1 cellular context compared by ENCODE assay signal in the genomic region with DNA sequence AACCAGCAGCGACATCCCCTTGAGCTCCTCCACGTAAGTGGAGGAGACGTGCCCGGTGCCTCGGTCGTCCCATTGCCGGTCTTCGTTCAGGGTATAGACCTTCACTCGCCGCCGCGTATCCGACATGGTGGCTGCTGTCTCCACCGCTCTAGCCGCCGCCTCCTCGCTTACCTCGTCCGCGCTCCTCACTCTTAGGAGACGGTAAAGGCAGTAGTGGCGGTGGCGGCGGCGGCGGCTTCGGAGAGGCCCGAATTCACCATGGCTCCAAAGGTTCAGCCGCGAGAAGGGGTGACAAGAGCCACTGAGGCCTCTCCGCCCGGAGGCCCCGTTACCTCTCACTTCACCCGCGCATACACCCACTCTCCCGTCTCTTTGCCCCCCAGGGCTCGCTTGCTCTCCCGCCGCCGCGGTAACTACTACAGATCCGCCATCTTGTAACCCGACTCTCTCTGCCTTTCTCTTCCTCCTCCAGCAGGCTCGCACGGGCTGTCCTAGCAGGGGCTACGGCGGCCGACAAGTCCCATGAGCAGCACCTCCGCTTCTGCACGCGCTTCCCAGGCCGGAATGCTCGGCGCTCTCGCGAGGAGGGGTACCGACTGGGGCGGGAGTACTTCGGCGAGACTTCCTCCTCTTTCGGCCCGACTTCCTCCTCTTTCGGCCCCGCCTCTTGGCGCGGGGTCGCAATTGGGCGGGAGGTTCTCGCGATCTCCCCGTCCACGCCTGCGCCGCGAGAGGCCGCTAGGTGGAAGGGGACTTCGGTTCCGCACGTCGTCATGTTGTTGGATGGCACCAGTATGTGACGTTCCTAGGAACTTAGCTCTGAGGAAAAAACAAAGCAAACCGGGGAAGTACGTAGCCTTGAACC.
TF ChIP-seq lines count a peak whose summit lies in the region.

A gene (minus strand): TSS at position 463 of the 865 bp plus-strand sequence. CDS start 337 bp downstream, at position 126.

TF ChIP-seq in K562, 482 proteins besides CTCF, POLR2A, EP300 and RAD21 (continued from another document and continues in another):
- TF ChIP-seq, protein P1, sequence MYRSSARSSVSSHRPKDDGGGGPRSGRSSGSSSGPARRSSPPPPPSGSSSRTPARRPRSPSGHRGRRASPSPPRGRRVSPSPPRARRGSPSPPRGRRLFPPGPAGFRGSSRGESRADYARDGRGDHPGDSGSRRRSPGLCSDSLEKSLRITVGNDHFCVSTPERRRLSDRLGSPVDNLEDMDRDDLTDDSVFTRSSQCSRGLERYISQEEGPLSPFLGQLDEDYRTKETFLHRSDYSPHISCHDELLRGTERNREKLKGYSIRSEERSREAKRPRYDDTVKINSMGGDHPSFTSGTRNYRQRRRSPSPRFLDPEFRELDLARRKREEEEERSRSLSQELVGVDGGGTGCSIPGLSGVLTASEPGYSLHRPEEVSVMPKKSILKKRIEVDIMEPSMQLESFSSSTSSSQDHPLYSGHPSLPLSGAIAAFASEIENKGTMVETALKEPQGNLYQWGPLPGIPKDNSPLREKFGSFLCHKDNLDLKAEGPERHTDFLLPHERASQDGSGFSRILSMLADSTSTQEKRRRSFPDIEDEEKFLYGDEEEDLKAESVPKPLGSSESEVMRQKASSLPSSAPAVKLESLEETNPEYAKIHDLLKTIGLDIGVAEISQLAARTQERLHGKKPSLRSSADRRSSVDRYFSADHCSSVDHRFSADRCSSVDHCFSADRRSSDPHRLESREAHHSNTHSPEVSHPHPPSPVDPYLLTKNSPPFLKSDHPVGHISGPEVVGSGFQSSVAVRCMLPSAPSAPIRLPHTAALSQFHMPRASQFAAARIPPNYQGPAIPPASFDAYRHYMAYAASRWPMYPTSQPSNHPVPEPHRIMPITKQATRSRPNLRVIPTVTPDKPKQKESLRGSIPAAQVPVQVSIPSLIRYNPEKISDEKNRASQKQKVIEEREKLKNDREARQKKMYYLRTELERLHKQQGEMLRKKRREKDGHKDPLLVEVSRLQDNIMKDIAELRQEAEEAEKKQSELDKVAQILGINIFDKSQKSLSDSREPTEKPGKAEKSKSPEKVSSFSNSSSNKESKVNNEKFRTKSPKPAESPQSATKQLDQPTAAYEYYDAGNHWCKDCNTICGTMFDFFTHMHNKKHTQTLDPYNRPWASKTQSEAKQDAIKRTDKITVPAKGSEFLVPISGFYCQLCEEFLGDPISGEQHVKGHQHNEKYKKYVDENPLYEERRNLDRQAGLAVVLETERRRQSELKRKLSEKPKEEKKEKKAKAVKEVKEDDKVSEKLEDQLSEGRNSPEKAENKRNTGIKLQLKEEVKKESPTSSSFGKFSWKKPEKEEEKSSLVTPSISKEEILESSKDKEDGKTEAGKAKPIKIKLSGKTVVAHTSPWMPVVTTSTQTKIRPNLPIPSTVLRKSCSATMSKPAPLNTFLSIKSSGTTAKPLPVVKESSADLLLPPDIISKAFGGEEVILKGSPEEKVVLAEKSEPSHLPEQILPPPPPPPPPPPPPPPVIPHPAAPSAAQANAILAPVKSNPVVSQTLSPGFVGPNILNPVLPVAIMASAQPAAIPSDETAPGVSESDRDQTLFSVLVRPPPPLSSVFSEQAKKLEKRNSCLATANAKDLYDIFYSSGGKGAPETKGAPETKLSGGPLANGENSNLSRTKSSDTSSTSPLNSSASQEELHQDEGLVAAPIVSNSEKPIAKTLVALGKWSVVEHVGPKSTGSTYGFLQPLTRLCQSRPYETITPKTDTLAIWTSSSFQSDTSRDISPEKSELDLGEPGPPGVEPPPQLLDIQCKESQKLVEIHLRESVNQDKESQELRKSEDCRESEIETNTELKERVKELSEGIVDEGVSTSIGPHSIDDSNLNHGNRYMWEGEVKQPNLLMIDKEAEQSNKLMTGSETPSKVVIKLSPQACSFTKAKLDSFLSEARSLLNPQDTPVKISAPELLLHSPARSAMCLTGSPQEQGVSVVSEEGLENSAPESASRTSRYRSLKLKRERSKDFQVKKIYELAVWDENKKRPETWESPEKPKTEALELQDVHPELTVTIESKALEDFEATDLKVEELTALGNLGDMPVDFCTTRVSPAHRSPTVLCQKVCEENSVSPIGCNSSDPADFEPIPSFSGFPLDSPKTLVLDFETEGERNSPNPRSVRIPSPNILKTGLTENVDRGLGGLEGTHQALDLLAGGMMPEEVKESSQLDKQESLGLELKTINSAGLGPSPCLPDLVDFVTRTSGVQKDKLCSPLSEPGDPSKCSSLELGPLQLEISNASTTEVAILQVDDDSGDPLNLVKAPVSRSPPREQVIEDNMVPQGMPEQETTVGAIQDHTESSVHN (IDR thresholded peaks at IDR 0.05; ENCODE audit: borderline replicate concordance in 1 of 2, low read depth in 1 of 2): no peak
- TF ChIP-seq ZNF561 (CRISPR knock-in tag; conservative IDR thresholded peaks at IDR 0.05) (no peak), YY1 (IDR thresholded peaks at IDR 0.05; ENCODE audit: borderline replicate concordance in 1 of 3, control insufficient read depth in 1 of 3, extremely low read depth in 1 of 3, insufficient read depth in 3 of 3, insufficient read length in 1 of 3, insufficient replicate concordance in 2 of 3, low read depth in 1 of 3, low read length in 2 of 3) (peak; percentile 82 to 95 (median 94)), CHD2 (IDR thresholded peaks at IDR 0.05; ENCODE audit: low read depth, low read length) (peak; percentile 100), L3MBTL2 (IDR thresholded peaks at IDR 0.05) (peak; percentile 82; the same call in 1 of the 2 replicates), KLF16 (IDR thresholded peaks at IDR 0.05) (peak; percentile 85), SNRNP70 (optimal IDR thresholded peaks at IDR 0.05; ENCODE audit: low read depth, low read length) (no peak), KDM1A (IDR thresholded peaks at IDR 0.05) (no peak), GABPA (tag; conservative IDR thresholded peaks at IDR 0.05; ENCODE audit: low read depth) (peak; percentile 89), HDAC3 (IDR thresholded peaks at IDR 0.05; ENCODE audit: borderline replicate concordance, partially characterized antibody) (peak; percentile 42), PRMT5 (CRISPR knock-in tag; IDR thresholded peaks at IDR 0.05) (peak; percentile 80), PPARD (CRISPR knock-in tag; IDR thresholded peaks at IDR 0.05) (no peak), ARNT (IDR thresholded peaks at IDR 0.05) (peak in 1 of 2 experiments; percentile 14; a peak in 1 of 4 replicates), RBFOX2 (IDR thresholded peaks at IDR 0.05; ENCODE audit: low read depth, low read length) (peak; percentile 96), ZNF695 (CRISPR knock-in tag; IDR thresholded peaks at IDR 0.05) (no peak), ZNF79 (CRISPR knock-in tag; IDR thresholded peaks at IDR 0.05; ENCODE audit: low read depth) (0 out of 2 replicates have a peak, but pooled peaks have one; percentile 30)
- TF ChIP-seq, protein P2, sequence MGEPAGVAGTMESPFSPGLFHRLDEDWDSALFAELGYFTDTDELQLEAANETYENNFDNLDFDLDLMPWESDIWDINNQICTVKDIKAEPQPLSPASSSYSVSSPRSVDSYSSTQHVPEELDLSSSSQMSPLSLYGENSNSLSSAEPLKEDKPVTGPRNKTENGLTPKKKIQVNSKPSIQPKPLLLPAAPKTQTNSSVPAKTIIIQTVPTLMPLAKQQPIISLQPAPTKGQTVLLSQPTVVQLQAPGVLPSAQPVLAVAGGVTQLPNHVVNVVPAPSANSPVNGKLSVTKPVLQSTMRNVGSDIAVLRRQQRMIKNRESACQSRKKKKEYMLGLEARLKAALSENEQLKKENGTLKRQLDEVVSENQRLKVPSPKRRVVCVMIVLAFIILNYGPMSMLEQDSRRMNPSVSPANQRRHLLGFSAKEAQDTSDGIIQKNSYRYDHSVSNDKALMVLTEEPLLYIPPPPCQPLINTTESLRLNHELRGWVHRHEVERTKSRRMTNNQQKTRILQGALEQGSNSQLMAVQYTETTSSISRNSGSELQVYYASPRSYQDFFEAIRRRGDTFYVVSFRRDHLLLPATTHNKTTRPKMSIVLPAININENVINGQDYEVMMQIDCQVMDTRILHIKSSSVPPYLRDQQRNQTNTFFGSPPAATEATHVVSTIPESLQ (CRISPR knock-in tag; IDR thresholded peaks at IDR 0.05): peak; percentile 3; the same call in 1 of the 2 replicates
- TF ChIP-seq, protein P3, sequence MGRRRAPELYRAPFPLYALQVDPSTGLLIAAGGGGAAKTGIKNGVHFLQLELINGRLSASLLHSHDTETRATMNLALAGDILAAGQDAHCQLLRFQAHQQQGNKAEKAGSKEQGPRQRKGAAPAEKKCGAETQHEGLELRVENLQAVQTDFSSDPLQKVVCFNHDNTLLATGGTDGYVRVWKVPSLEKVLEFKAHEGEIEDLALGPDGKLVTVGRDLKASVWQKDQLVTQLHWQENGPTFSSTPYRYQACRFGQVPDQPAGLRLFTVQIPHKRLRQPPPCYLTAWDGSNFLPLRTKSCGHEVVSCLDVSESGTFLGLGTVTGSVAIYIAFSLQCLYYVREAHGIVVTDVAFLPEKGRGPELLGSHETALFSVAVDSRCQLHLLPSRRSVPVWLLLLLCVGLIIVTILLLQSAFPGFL (CRISPR knock-in tag; IDR thresholded peaks at IDR 0.05): 0 out of 2 replicates have a peak, but pooled peaks have one; percentile 31
- TF ChIP-seq, protein P4, sequence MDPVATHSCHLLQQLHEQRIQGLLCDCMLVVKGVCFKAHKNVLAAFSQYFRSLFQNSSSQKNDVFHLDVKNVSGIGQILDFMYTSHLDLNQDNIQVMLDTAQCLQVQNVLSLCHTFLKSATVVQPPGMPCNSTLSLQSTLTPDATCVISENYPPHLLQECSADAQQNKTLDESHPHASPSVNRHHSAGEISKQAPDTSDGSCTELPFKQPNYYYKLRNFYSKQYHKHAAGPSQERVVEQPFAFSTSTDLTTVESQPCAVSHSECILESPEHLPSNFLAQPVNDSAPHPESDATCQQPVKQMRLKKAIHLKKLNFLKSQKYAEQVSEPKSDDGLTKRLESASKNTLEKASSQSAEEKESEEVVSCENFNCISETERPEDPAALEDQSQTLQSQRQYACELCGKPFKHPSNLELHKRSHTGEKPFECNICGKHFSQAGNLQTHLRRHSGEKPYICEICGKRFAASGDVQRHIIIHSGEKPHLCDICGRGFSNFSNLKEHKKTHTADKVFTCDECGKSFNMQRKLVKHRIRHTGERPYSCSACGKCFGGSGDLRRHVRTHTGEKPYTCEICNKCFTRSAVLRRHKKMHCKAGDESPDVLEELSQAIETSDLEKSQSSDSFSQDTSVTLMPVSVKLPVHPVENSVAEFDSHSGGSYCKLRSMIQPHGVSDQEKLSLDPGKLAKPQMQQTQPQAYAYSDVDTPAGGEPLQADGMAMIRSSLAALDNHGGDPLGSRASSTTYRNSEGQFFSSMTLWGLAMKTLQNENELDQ (CRISPR knock-in tag; IDR thresholded peaks at IDR 0.05; ENCODE audit: borderline replicate concordance): peak; percentile 85; the same call in 1 of the 2 replicates
- TF ChIP-seq, protein P5, sequence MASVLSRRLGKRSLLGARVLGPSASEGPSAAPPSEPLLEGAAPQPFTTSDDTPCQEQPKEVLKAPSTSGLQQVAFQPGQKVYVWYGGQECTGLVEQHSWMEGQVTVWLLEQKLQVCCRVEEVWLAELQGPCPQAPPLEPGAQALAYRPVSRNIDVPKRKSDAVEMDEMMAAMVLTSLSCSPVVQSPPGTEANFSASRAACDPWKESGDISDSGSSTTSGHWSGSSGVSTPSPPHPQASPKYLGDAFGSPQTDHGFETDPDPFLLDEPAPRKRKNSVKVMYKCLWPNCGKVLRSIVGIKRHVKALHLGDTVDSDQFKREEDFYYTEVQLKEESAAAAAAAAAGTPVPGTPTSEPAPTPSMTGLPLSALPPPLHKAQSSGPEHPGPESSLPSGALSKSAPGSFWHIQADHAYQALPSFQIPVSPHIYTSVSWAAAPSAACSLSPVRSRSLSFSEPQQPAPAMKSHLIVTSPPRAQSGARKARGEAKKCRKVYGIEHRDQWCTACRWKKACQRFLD (CRISPR knock-in tag; IDR thresholded peaks at IDR 0.05): no peak
- TF ChIP-seq, protein P6, sequence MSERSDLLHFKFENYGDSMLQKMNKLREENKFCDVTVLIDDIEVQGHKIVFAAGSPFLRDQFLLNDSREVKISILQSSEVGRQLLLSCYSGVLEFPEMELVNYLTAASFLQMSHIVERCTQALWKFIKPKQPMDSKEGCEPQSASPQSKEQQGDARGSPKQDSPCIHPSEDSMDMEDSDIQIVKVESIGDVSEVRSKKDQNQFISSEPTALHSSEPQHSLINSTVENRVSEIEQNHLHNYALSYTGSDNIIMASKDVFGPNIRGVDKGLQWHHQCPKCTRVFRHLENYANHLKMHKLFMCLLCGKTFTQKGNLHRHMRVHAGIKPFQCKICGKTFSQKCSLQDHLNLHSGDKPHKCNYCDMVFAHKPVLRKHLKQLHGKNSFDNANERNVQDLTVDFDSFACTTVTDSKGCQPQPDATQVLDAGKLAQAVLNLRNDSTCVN (CRISPR knock-in tag; IDR thresholded peaks at IDR 0.05): 0 out of 2 replicates have a peak, but pooled peaks have one; percentile 42
- TF ChIP-seq, protein P7, sequence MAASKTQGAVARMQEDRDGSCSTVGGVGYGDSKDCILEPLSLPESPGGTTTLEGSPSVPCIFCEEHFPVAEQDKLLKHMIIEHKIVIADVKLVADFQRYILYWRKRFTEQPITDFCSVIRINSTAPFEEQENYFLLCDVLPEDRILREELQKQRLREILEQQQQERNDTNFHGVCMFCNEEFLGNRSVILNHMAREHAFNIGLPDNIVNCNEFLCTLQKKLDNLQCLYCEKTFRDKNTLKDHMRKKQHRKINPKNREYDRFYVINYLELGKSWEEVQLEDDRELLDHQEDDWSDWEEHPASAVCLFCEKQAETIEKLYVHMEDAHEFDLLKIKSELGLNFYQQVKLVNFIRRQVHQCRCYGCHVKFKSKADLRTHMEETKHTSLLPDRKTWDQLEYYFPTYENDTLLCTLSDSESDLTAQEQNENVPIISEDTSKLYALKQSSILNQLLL (CRISPR knock-in tag; IDR thresholded peaks at IDR 0.05; ENCODE audit: borderline replicate concordance): 0 out of 2 replicates have a peak, but pooled peaks have one; percentile 55
- TF ChIP-seq, protein P8, sequence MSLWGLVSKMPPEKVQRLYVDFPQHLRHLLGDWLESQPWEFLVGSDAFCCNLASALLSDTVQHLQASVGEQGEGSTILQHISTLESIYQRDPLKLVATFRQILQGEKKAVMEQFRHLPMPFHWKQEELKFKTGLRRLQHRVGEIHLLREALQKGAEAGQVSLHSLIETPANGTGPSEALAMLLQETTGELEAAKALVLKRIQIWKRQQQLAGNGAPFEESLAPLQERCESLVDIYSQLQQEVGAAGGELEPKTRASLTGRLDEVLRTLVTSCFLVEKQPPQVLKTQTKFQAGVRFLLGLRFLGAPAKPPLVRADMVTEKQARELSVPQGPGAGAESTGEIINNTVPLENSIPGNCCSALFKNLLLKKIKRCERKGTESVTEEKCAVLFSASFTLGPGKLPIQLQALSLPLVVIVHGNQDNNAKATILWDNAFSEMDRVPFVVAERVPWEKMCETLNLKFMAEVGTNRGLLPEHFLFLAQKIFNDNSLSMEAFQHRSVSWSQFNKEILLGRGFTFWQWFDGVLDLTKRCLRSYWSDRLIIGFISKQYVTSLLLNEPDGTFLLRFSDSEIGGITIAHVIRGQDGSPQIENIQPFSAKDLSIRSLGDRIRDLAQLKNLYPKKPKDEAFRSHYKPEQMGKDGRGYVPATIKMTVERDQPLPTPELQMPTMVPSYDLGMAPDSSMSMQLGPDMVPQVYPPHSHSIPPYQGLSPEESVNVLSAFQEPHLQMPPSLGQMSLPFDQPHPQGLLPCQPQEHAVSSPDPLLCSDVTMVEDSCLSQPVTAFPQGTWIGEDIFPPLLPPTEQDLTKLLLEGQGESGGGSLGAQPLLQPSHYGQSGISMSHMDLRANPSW (CRISPR knock-in tag; IDR thresholded peaks at IDR 0.05): 0 out of 2 replicates have a peak, but pooled peaks have one; percentile 45
